ENCODE assay signal across 14 cellular contexts in genomic region chr17:28369684-28370034, GRCh38. TPM values are rescaled to one million over a fixed set of nuclear protein-coding genes. Genes with fewer than 3 reads are reported as not detected.
DNase-seq lines count a peak whose midpoint lies in the region; ATAC-seq and TF ChIP-seq lines count a peak whose summit lies in the region.
"Had no signal": no experiment of that assay in that cellular context is flagged by ENCODE, and none has a peak within 500 bp of the region (broad histone marks: within the 10 kb centered on the region; RNA-seq: fewer than 3 reads in every experiment).

No MANE protein-coding gene starts in this region.

- peaks cover 35% of the 10 kb centered on the region for H3K4me1 Mint-ChIP-seq in dendritic cell treated with granulocyte-macrophage colony-stimulating factor and Interleukin-4, amounts not matched to agents 40 ng/mL and 50 ng/mL, for 4 days (ENCODE audit: low read depth)
- H3K4me1 Mint-ChIP-seq in neural progenitor cell: peaks cover 30% of the 10 kb centered on the region

- H3K36me3 Mint-ChIP-seq in dendritic cell treated with granulocyte-macrophage colony-stimulating factor and Interleukin-4, amounts not matched to agents 40 ng/mL and 50 ng/mL, for 4 days (ENCODE audit: low read depth): peaks cover 37% of the 10 kb centered on the region
- H3K36me3 Mint-ChIP-seq in neural progenitor cell: peaks cover 6% of the 10 kb centered on the region
- H3K36me3 Mint-ChIP-seq: naive B cell had no signal

- H3K4me3 ChIP-seq in HUES64 (ENCODE audit: low read length) (no peak overlapping the region), neural progenitor cell (no peak overlapping the region)
- H3K4me3 ChIP-seq: skin epidermis had no signal

- H4K20me1 ChIP-seq in neural progenitor cell (ENCODE audit: low read depth): peaks cover 33% of the 10 kb centered on the region

- H3K9ac ChIP-seq in HUES64 (ENCODE audit: low read depth, low read length) (no peak overlapping the region), neural progenitor cell (no peak overlapping the region)

- H3K9me3 Mint-ChIP-seq in dendritic cell treated with granulocyte-macrophage colony-stimulating factor and Interleukin-4, amounts not matched to agents 40 ng/mL and 50 ng/mL, for 4 days: no peaks in the 10 kb centered on the region
- no peaks in the 10 kb centered on the region for H3K9me3 Mint-ChIP-seq in neural progenitor cell
- H3K9me3 Mint-ChIP-seq: naive B cell had no signal

- intact Hi-C loops in dendritic cell treated with granulocyte-macrophage colony-stimulating factor and Interleukin-4, amounts not matched to agents 40 ng/mL and 50 ng/mL, for 4 days (cut with micrococcal nuclease): no loop called here

- no peak for TF ChIP-seq CTCF in neural progenitor cell (IDR thresholded peaks at IDR 0.05)

- H3K27me3 Mint-ChIP-seq in dendritic cell treated with granulocyte-macrophage colony-stimulating factor and Interleukin-4, amounts not matched to agents 40 ng/mL and 50 ng/mL, for 4 days: peaks cover 28% of the 10 kb centered on the region
- peaks cover 7% of the 10 kb centered on the region for H3K27me3 Mint-ChIP-seq in neural progenitor cell (ENCODE audit: insufficient read depth, low read depth)
- H3K27me3 Mint-ChIP-seq: naive B cell had no signal

- H3K27me3 ChIP-seq in HUES64 (ENCODE audit: insufficient read depth, low read length) (peaks cover 31% of the 10 kb centered on the region), neural progenitor cell (peaks cover 30% of the 10 kb centered on the region)

- peaks cover 14% of the 10 kb centered on the region for H3K4me1 ChIP-seq in HUES64 (ENCODE audit: insufficient read depth, low read length)
- H3K4me1 ChIP-seq in neural progenitor cell: peaks cover 13% of the 10 kb centered on the region

- H3K4me2 ChIP-seq in neural progenitor cell: peak overlapping the region; percentile 96

- H2AFZ ChIP-seq in neural progenitor cell (replicated peaks): no peak overlapping the region

- H3K27ac Mint-ChIP-seq in dendritic cell treated with granulocyte-macrophage colony-stimulating factor and Interleukin-4, amounts not matched to agents 40 ng/mL and 50 ng/mL, for 4 days: peak overlapping the region; percentile 28
- peak overlapping the region; percentile 47 for H3K27ac Mint-ChIP-seq in neural progenitor cell

- H3K79me2 ChIP-seq in neural progenitor cell (ENCODE audit: low read depth): no peaks in the 10 kb centered on the region

- H3K4me3 Mint-ChIP-seq in dendritic cell treated with granulocyte-macrophage colony-stimulating factor and Interleukin-4, amounts not matched to agents 40 ng/mL and 50 ng/mL, for 4 days: no peak overlapping the region
- peak overlapping the region; percentile 92 for H3K4me3 Mint-ChIP-seq in neural progenitor cell

- H3K27ac ChIP-seq in HUES64 (ENCODE audit: low read depth, low read length): peak overlapping the region; percentile 50; the same call in 1 of the 2 replicates
- H3K27ac ChIP-seq in neural progenitor cell: no peak overlapping the region

- H3K36me3 ChIP-seq in HUES64 (ENCODE audit: insufficient read depth, low read length): peaks cover 2% of the 10 kb centered on the region; the same call in 1 of the 2 replicates
- H3K36me3 ChIP-seq in neural progenitor cell: no peaks in the 10 kb centered on the region

- peaks cover 39% of the 10 kb centered on the region for H3F3A ChIP-seq in neural progenitor cell (ENCODE audit: low read depth)

- DNase-seq in NCI-H345 (lab: John Stamatoyannopoulos, UW) (peak; percentile 12), NCI-H345 treated with DMSO at 0.1 percent for 48 hours (lab: John Stamatoyannopoulos, UW; ENCODE audit: unreplicated experiment) (no peak), neural progenitor cell (ENCODE audit: low spot score) (no peak), NCI-H2171 treated with DMSO at 0.1 percent for 48 hours (lab: John Stamatoyannopoulos, UW) (no peak)
- no peak for DNase-seq in stimulated activated CD4-positive, alpha-beta T cell treated with anti-CD3 and anti-CD28 coated beads, Interleukin-1b, Interleukin-23, amount 100 ng/mL, for 48 hours
- DNase-seq: activated naive CD4-positive, alpha-beta T cell treated with anti-CD3 and anti-CD28 coated beads, Interleukin-2, amount 50 U/mL, for 16 hours; naive B cell had no signal

- ATAC-seq in HG03196 (IDR thresholded peaks at IDR 0.05; ENCODE audit: unreplicated experiment): no peak

- WGBS in HUES64: 84% methylated on average over 10 of the region's 10 CpGs

- H3K9me3 ChIP-seq in HUES64 (ENCODE audit: insufficient read depth, low read depth, low read length) (no peaks in the 10 kb centered on the region), neural progenitor cell (ENCODE audit: low read depth) (no peaks in the 10 kb centered on the region)

RNA-seq across cellular contexts. Expression of gene VTN, which starts 0.4 kb away (rescaled TPM):
- polyA plus RNA-seq in HUES64 (2013, experiment 1 of 2): 1.6 TPM
- polyA plus RNA-seq in HUES64 (2013, experiment 2 of 2): 3.2 TPM
- 0.25 and 1.2 TPM in 2 replicates for total RNA-seq in neural progenitor cell (ENCODE audit: low replicate concordance)
- total RNA-seq: epithelial cell of proximal tubule had no signal

RNA-seq across cellular contexts. Expression of gene SARM1, which starts 1.8 kb away (rescaled TPM):
- 5.7 TPM for polyA plus RNA-seq in HUES64 (2013, experiment 1 of 2)
- polyA plus RNA-seq in HUES64 (2013, experiment 2 of 2): 3.0 TPM
- total RNA-seq in neural progenitor cell (ENCODE audit: low replicate concordance): 3.1 and 5.5 TPM in 2 replicates

RNA-seq across cellular contexts. Expression of gene SEBOX, which starts 4.7 kb away (rescaled TPM):
- not detected for polyA plus RNA-seq in HUES64 (2013, experiment 1 of 2)
- polyA plus RNA-seq in HUES64 (2013, experiment 2 of 2): not detected
- not detected in 2 replicates for total RNA-seq in neural progenitor cell (ENCODE audit: low replicate concordance)
- total RNA-seq: A172, epithelial cell of proximal tubule, H7 had no signal

RNA-seq across cellular contexts. Expression of gene POLDIP2, which starts 12.3 kb away (rescaled TPM):
- polyA plus RNA-seq in HUES64 (2013, experiment 1 of 2): 54.3 TPM
- polyA plus RNA-seq in HUES64 (2013, experiment 2 of 2): 51.4 TPM
- 44.6 and 65.0 TPM in 2 replicates for total RNA-seq in neural progenitor cell (ENCODE audit: low replicate concordance)

RNA-seq across cellular contexts. Expression of gene TNFAIP1, which starts 34.1 kb away (rescaled TPM):
- polyA plus RNA-seq in HUES64 (2013, experiment 1 of 2): 9.3 TPM
- polyA plus RNA-seq in HUES64 (2013, experiment 2 of 2): 12.1 TPM
- total RNA-seq in neural progenitor cell (ENCODE audit: low replicate concordance): 13.7 and 18.6 TPM in 2 replicates
